ENCODE assay signal across 18 cellular contexts in the genomic region with DNA sequence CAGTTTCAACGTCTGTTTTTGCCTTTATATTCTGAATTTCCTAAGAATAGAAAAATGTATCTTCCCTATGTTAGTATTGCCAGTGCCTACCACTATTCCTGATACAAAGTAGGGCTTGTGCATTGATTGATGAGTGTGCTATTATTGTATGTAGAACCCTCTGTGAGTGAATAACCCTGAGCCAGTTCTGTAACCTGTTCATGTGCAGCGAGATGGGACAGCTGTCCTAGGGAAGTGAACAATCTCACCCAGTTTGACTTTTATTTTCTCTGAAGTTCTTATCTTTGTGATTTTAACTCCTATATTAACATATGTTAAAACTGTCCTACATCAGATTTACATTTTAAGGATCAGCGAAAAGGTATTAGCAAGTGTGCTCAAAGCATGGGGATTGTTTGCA.
"Had no signal": no experiment of that assay in that cellular context is flagged by ENCODE, and none has a peak within 500 bp of the region (broad histone marks: within the 10 kb centered on the region; RNA-seq: fewer than 3 reads in every experiment).

No MANE protein-coding gene starts in this region.

- H3K27me3 ChIP-seq: ascending aorta, dorsolateral prefrontal cortex, heart left ventricle, neural progenitor cell, pancreas, transverse colon had no signal

- H3K36me3 Mint-ChIP-seq: neural progenitor cell had no signal

- H2AFZ ChIP-seq: neural progenitor cell had no signal

- ATAC-seq: esophagus mucosa, heart left ventricle had no signal

- H3K4me1 ChIP-seq: ascending aorta, foreskin keratinocyte, left ventricle myocardium inferior, neural progenitor cell, pancreas, transverse colon had no signal

- H3K27me3 Mint-ChIP-seq: activated CD8-positive, alpha-beta T cell treated with anti-CD3 and anti-CD28 coated beads for 36 hours had no signal

- H3K27ac ChIP-seq: ascending aorta, dorsolateral prefrontal cortex, foreskin keratinocyte, heart left ventricle, left ventricle myocardium inferior, neural progenitor cell, pancreas, transverse colon had no signal

- H3K4me3 ChIP-seq: ascending aorta, dorsolateral prefrontal cortex, heart left ventricle, left ventricle myocardium inferior, neural progenitor cell, pancreas, transverse colon had no signal

- H3K9me3 ChIP-seq: ascending aorta, heart left ventricle, left ventricle myocardium inferior, pancreas, transverse colon had no signal

- H3K4me2 ChIP-seq: neural progenitor cell had no signal

- H3K9me3 Mint-ChIP-seq: neural progenitor cell had no signal

- H3K9ac ChIP-seq: neural progenitor cell had no signal

- DNase-seq: activated CD4-positive, alpha-beta T cell treated with anti-CD3 and anti-CD28 coated beads for 4 hours; activated CD8-positive, alpha-beta memory T cell treated with anti-CD3 and anti-CD28 coated beads, Interleukin-2, amount 50 U/mL, for 4 hours; activated gamma-delta T cell treated with Interleukin-2 at 50 U/mL for 16 hours; activated T-cell treated with anti-CD3 and anti-CD28 coated beads, Interleukin-2, amount 50 U/mL, for 72 hours; dorsolateral prefrontal cortex; foreskin keratinocyte; heart left ventricle; kidney; left ventricle myocardium inferior; pancreas; stimulated activated naive CD4-positive, alpha-beta T cell; substantia nigra; T1000; transverse colon had no signal

- H3K36me3 ChIP-seq: ascending aorta, heart left ventricle, left ventricle myocardium inferior, neural progenitor cell, pancreas, transverse colon had no signal

- H3K27ac Mint-ChIP-seq: activated CD8-positive, alpha-beta T cell treated with anti-CD3 and anti-CD28 coated beads for 36 hours; activated T-cell treated with anti-CD3 and anti-CD28 coated beads, Interleukin-2, amount 50 U/mL, for 72 hours; neural progenitor cell had no signal

- H3K4me3 Mint-ChIP-seq: activated CD8-positive, alpha-beta T cell treated with anti-CD3 and anti-CD28 coated beads for 36 hours; activated T-cell treated with anti-CD3 and anti-CD28 coated beads, Interleukin-2, amount 50 U/mL, for 72 hours; neural progenitor cell had no signal
